25 cellular contexts compared by ENCODE assay signal in the genomic region with DNA sequence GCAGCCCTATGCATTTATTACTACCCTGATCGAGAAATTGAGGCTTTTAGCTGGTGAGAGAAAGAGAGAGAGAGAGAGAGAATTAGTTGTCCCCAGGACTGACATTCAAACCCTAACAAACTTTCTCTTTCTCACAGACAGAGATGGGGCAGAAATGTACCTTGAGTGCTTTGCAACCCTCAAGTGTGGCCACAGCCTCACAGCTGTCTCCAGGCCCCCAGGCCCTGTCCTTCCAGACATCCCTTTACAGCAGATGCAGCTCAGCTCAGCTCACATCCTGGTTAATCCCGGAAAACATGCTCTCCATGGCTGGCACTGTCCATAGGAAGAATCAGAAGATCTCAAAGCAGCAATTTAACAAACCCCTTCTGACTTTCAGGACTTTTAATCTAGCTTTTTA.
DNase-seq lines count a peak whose midpoint lies in the region; ATAC-seq and TF ChIP-seq lines count a peak whose summit lies in the region.
"Had no signal": no experiment of that assay in that cellular context is flagged by ENCODE, and none has a peak within 500 bp of the region (broad histone marks: within the 10 kb centered on the region; RNA-seq: fewer than 3 reads in every experiment).

No MANE protein-coding gene starts in this region.

- peak overlapping the region; percentile 7 for H4K8ac ChIP-seq in mesenchymal stem cell (ENCODE audit: low read length)

- CTCF ChIA-PET in SK-N-SH (lab: Yijun Ruan, JAX) (interaction anchor here (0.7 to 4.8 kb wide), 14 partner anchors 43 to 746 kb away, joined by 3 to 65 read pairs (median 4); no protein-coding TSS in a partner anchor), OCI-LY7 (lab: Charles Lee; ENCODE audit: unreplicated experiment) (no interaction called here)

- H3K18ac ChIP-seq in mesenchymal stem cell (ENCODE audit: low read depth in 1 of 2, low read length in 2 of 2): no peak overlapping the region

- peak overlapping the region in 1 of 2 experiments; percentile 88; a peak in 2 of 4 replicates for H3K27ac ChIP-seq in SK-N-SH (ENCODE audit: low read depth in 2 of 2, low read length in 1 of 2)
- no peak overlapping the region for H3K27ac ChIP-seq in OCI-LY7 (ENCODE audit: low read depth, low read length, poor library complexity, severe bottlenecking)
- H3K27ac ChIP-seq in mesenchymal stem cell (ENCODE audit: low read length, poor library complexity, severe bottlenecking): no peak overlapping the region
- H3K27ac ChIP-seq: HL-60, RWPE1, SK-N-MC had no signal

- no peak overlapping the region for H3K9ac ChIP-seq in SK-N-SH
- H3K9ac ChIP-seq in mesenchymal stem cell (ENCODE audit: low read length): no peak overlapping the region

- peaks cover 0 to 21% of the 10 kb centered on the region in 2 experiments; a peak in 3 of 4 replicates for H3K4me1 ChIP-seq in SK-N-SH (ENCODE audit: control insufficient read depth in 1 of 2, insufficient read depth in 2 of 2, low read depth in 1 of 2, low read length in 1 of 2)
- H3K4me1 ChIP-seq in OCI-LY7 (ENCODE audit: insufficient read depth, low read length, poor library complexity, severe bottlenecking): no peaks in the 10 kb centered on the region
- peaks cover 1% of the 10 kb centered on the region for H3K4me1 ChIP-seq in mesenchymal stem cell (ENCODE audit: control insufficient read depth, insufficient read depth, low read depth, low read length)
- H3K4me1 ChIP-seq: Caco-2 had no signal

- POLR2A ChIA-PET in SK-N-SH (lab: Yijun Ruan, JAX) (interaction anchor here (1.0 to 1.3 kb wide), 3 partner anchors 175 to 317 kb away, joined by 3 to 7 read pairs (median 3); a partner anchor contains a TSS), OCI-LY7 (lab: Charles Lee) (interaction anchor here (0.6 to 0.8 kb wide), 2 partner anchors 12 to 290 kb away, joined by 3 to 4 read pairs; no protein-coding TSS in a partner anchor)

- H3K9me2 ChIP-seq in SK-N-SH (no peaks in the 10 kb centered on the region), OCI-LY7 (ENCODE audit: insufficient read depth, low read length) (no peaks in the 10 kb centered on the region)

- H3K4me3 ChIP-seq in SK-N-SH (ENCODE audit: low read depth in 2 of 2, low read length in 1 of 2) (no peak overlapping the region), OCI-LY7 (ENCODE audit: low read depth, low read length, poor library complexity, severe bottlenecking) (no peak overlapping the region), mesenchymal stem cell (ENCODE audit: insufficient read depth in 1 of 2, low read depth in 1 of 2, low read length in 2 of 2) (no peak overlapping the region)
- H3K4me3 ChIP-seq: MG63, SK-N-MC had no signal

- no peak overlapping the region for H2BK15ac ChIP-seq in mesenchymal stem cell (ENCODE audit: low read depth, poor library complexity, severe bottlenecking)

- TF ChIP-seq EP300 in SK-N-SH (IDR thresholded peaks at IDR 0.05; ENCODE audit: borderline replicate concordance in 1 of 2, low read depth in 1 of 2, low read length in 1 of 2): peak in 1 of 2 experiments; percentile 70; a peak in 2 of 4 replicates

- H3K4ac ChIP-seq in mesenchymal stem cell (ENCODE audit: low read depth in 1 of 2, low read length in 2 of 2): no peak overlapping the region

- no peak overlapping the region for H3K14ac ChIP-seq in mesenchymal stem cell (ENCODE audit: low read length in 2 of 2)

- H3K27me3 ChIP-seq in SK-N-SH (ENCODE audit: insufficient read depth) (no peaks in the 10 kb centered on the region), mesenchymal stem cell (ENCODE audit: control insufficient read depth in 1 of 2, insufficient read depth in 1 of 2, low read length in 2 of 2) (no peaks in the 10 kb centered on the region)
- H3K27me3 ChIP-seq: MG63 had no signal

- H3K23ac ChIP-seq in mesenchymal stem cell (ENCODE audit: low read length in 2 of 2): no peak overlapping the region

- H3F3A ChIP-seq in SK-N-SH (replicated peaks; ENCODE audit: insufficient read depth): peaks cover 4% of the 10 kb centered on the region

- no peaks in the 10 kb centered on the region for H3K9me3 ChIP-seq in SK-N-SH
- H3K9me3 ChIP-seq in OCI-LY7 (ENCODE audit: low read length): no peaks in the 10 kb centered on the region
- H3K9me3 ChIP-seq in mesenchymal stem cell (ENCODE audit: control insufficient read depth, low read length): peaks cover 4% of the 10 kb centered on the region
- H3K9me3 ChIP-seq: Caco-2, MG63 had no signal

- no peak overlapping the region for H2BK12ac ChIP-seq in mesenchymal stem cell (ENCODE audit: low read length in 2 of 2)

- 0 out of 2 replicates have a peak, but pooled peaks have one; percentile 10 for TF ChIP-seq RAD21 in SK-N-SH (IDR thresholded peaks at IDR 0.05; ENCODE audit: low read length)

- peak; percentile 32 for DNase-seq in SK-N-SH
- no peak for DNase-seq in OCI-LY7 (ENCODE audit: low spot score)
- DNase-seq in mesenchymal stem cell: no peak
- no peak for DNase-seq in KG1 (lab: John Stamatoyannopoulos, UW)
- DNase-seq: 8988T; AML-193; C1 segment of cervical spinal cord; Caco-2; CD4-positive, alpha-beta memory T cell; DMS79; GF-D8; Kasumi-1; MG63; NCI-H1105 treated with DMSO at 0.1 percent for 48 hours; NCI-H146; NCI-H1930; NCI-H524 treated with DMSO at 0.1 percent for 48 hours; NCI-H774; SHP77 had no signal

- H2AFZ ChIP-seq in SK-N-SH (ENCODE audit: low read depth): no peak overlapping the region
- 0 out of 2 replicates have a peak overlapping the region, but pooled peaks have one; percentile 0 for H2AFZ ChIP-seq in OCI-LY7 (ENCODE audit: low read length)
- no peak overlapping the region for H2AFZ ChIP-seq in mesenchymal stem cell (ENCODE audit: low read depth, low read length)

- WGBS in SK-N-SH (ENCODE audit: low lambda C conversion rate): 67% methylated on average over 2 of the region's 2 CpGs
- 31% methylated on average over 1 of the region's 2 CpGs for WGBS in mesenchymal stem cell

- no peak overlapping the region for H3K4me2 ChIP-seq in SK-N-SH
- no peak overlapping the region for H3K4me2 ChIP-seq in OCI-LY7 (ENCODE audit: low read length)
- no peak overlapping the region for H3K4me2 ChIP-seq in mesenchymal stem cell (ENCODE audit: low read length, poor library complexity, severe bottlenecking)

- H2BK5ac ChIP-seq in mesenchymal stem cell (ENCODE audit: low read depth, low read length, poor library complexity, severe bottlenecking): no peak overlapping the region

- no peak overlapping the region for H4K91ac ChIP-seq in mesenchymal stem cell (ENCODE audit: low read length)

- no peaks in the 10 kb centered on the region for H3K79me2 ChIP-seq in SK-N-SH (ENCODE audit: insufficient read depth)
- H3K79me2 ChIP-seq in OCI-LY7 (ENCODE audit: insufficient read depth, low read depth, low read length): no peaks in the 10 kb centered on the region

- TF ChIP-seq CTCF in SK-N-SH (IDR thresholded peaks at IDR 0.05) (no peak), OCI-LY7 (conservative IDR thresholded peaks at IDR 0.05; ENCODE audit: low read length) (no peak)

- no peak overlapping the region for H2BK120ac ChIP-seq in mesenchymal stem cell (ENCODE audit: low read depth, low read length)

- H3K36me3 ChIP-seq in SK-N-SH (replicated peaks in 1 of 2; ENCODE audit: control insufficient read depth in 1 of 2, insufficient read depth in 2 of 2, low read length in 1 of 2): no peaks in the 10 kb centered on the region
- H3K36me3 ChIP-seq in OCI-LY7 (ENCODE audit: insufficient read depth, low read length): no peaks in the 10 kb centered on the region
- no peaks in the 10 kb centered on the region for H3K36me3 ChIP-seq in mesenchymal stem cell (ENCODE audit: control insufficient read depth in 1 of 2, insufficient read depth in 2 of 2, low read depth in 1 of 2, low read length in 2 of 2)
- H3K36me3 ChIP-seq: MG63 had no signal

- ATAC-seq in SK-N-SH treated with all-trans-retinoic acid at 6 μM for 48 hours: no peak
- ATAC-seq in GM18502 (IDR thresholded peaks at IDR 0.05; ENCODE audit: poor library complexity, unreplicated experiment): no peak
- ATAC-seq in GM21515 (IDR thresholded peaks at IDR 0.05; ENCODE audit: unreplicated experiment): no peak

- BruUV-seq in OCI-LY7 (replicated peaks; lab: Mats Ljungman, UMichigan): no TSS peak

- H3K79me1 ChIP-seq in mesenchymal stem cell (replicated peaks; ENCODE audit: low read length, poor library complexity, severe bottlenecking): no peaks in the 10 kb centered on the region

- H4K20me1 ChIP-seq in SK-N-SH (ENCODE audit: insufficient read depth) (no peaks in the 10 kb centered on the region), OCI-LY7 (ENCODE audit: insufficient read depth, low read length) (no peaks in the 10 kb centered on the region)

- intact Hi-C loops in OCI-LY7 (cut with micrococcal nuclease; ENCODE audit: unreplicated experiment): no loop called here

- peak overlapping the region; percentile 67 for H2AK5ac ChIP-seq in mesenchymal stem cell (ENCODE audit: low read length, severe bottlenecking)

TF ChIP-seq in SK-N-SH, 30 proteins besides CTCF, POLR2A, EP300 and RAD21:
- TF ChIP-seq FOSL2 (IDR thresholded peaks at IDR 0.05; ENCODE audit: borderline replicate concordance, low read depth) (no peak), FOXJ3 (CRISPR knock-in tag; IDR thresholded peaks at IDR 0.05) (no peak), FOXM1 (IDR thresholded peaks at IDR 0.05; ENCODE audit: low read depth) (no peak), SIN3A (IDR thresholded peaks at IDR 0.05; ENCODE audit: borderline replicate concordance, low read depth, low read length) (no peak), CHD2 (IDR thresholded peaks at IDR 0.05; ENCODE audit: low read length, partially characterized antibody) (no peak), NRF1 (IDR thresholded peaks at IDR 0.05; ENCODE audit: low read depth, low read length) (no peak), EZH2phosphoT487 (IDR thresholded peaks at IDR 0.05; ENCODE audit: borderline replicate concordance, low read depth) (no peak), SMC3 (IDR thresholded peaks at IDR 0.05; ENCODE audit: low read depth, low read length) (no peak)

TF ChIP-seq in SK-N-SH treated with all-trans-retinoic acid at 6 μM for 48 hours, 23 proteins besides CTCF, POLR2A, EP300 and RAD21:
- TF ChIP-seq, protein P1, sequence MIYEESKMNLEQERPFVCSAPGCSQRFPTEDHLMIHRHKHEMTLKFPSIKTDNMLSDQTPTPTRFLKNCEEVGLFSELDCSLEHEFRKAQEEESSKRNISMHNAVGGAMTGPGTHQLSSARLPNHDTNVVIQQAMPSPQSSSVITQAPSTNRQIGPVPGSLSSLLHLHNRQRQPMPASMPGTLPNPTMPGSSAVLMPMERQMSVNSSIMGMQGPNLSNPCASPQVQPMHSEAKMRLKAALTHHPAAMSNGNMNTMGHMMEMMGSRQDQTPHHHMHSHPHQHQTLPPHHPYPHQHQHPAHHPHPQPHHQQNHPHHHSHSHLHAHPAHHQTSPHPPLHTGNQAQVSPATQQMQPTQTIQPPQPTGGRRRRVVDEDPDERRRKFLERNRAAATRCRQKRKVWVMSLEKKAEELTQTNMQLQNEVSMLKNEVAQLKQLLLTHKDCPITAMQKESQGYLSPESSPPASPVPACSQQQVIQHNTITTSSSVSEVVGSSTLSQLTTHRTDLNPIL (CRISPR knock-in tag; IDR thresholded peaks at IDR 0.05; ENCODE audit: low read depth): no peak
- no peak for TF ChIP-seq PPARA (CRISPR knock-in tag; IDR thresholded peaks at IDR 0.05; ENCODE audit: borderline replicate concordance)
- no peak for TF ChIP-seq GLIS3 (CRISPR knock-in tag; IDR thresholded peaks at IDR 0.05)
- no peak for TF ChIP-seq CSDC2 (CRISPR knock-in tag; IDR thresholded peaks at IDR 0.05)
- TF ChIP-seq ISL1 (CRISPR knock-in tag; IDR thresholded peaks at IDR 0.05): no peak
- TF ChIP-seq TOX (CRISPR knock-in tag; IDR thresholded peaks at IDR 0.05; ENCODE audit: borderline replicate concordance): no peak
